12 cellular contexts compared by ENCODE assay signal in genomic region chr1:230087034-230087721, GRCh38. TPM values are rescaled to one million over a fixed set of nuclear protein-coding genes. Genes with fewer than 3 reads are reported as not detected.
A peak's percentile ranks its signal among the peaks of the same experiment; 100 is the strongest.
DNase-seq lines count a peak whose midpoint lies in the region; ATAC-seq and TF ChIP-seq lines count a peak whose summit lies in the region.
"Had no signal": no experiment of that assay in that cellular context is flagged by ENCODE, and none has a peak within 500 bp of the region (broad histone marks: within the 10 kb centered on the region; RNA-seq: fewer than 3 reads in every experiment).

No MANE protein-coding gene starts in this region.

- TF ChIP-seq POLR2A in upper lobe of left lung (IDR thresholded peaks at IDR 0.05): no peak

- H3K4me3 Mint-ChIP-seq in WTC11: no peak overlapping the region
- no peak overlapping the region for H3K4me3 Mint-ChIP-seq in naive thymus-derived CD4-positive, alpha-beta T cell

- CTCF ChIA-PET in WTC11 (lab: Charles Lee): interaction anchor here (0.6 to 1.2 kb wide), 2 partner anchors 33 to 83 kb away, joined by 3 to 7 read pairs; no protein-coding TSS in a partner anchor
- CTCF ChIA-PET in naive thymus-derived CD4-positive, alpha-beta T cell (lab: Charles Lee): interaction anchor here (0.6 to 1.1 kb wide), 2 partner anchors 21 to 936 kb away, joined by 3 read pairs; no protein-coding TSS in a partner anchor

- peaks cover 0 to 11% (median 0%) of the 10 kb centered on the region in 3 experiments for H3K9me3 ChIP-seq in naive thymus-derived CD4-positive, alpha-beta T cell (ENCODE audit: control insufficient read depth in 2 of 3, low read length in 3 of 3)
- H3K9me3 ChIP-seq in upper lobe of left lung (peaks cover 0 to 4% (median 0%) of the 10 kb centered on the region in 4 donors), Karpas-422 (ENCODE audit: low read length) (peaks cover 7% of the 10 kb centered on the region; the same call in 1 of the 2 replicates)
- H3K9me3 ChIP-seq: testis had no signal

- H3K9ac ChIP-seq in Karpas-422 (ENCODE audit: low read length): no peak overlapping the region
- H3K9ac ChIP-seq: parathyroid adenoma had no signal

- TF ChIP-seq EP300 in Ishikawa (IDR thresholded peaks at IDR 0.05; ENCODE audit: borderline replicate concordance): peak; percentile 28; the same call in 1 of the 2 replicates
- TF ChIP-seq EP300 in upper lobe of left lung (IDR thresholded peaks at IDR 0.05): no peak

- H3K79me2 ChIP-seq in Karpas-422 (ENCODE audit: low read length): no peaks in the 10 kb centered on the region

- peaks cover 7% of the 10 kb centered on the region for H3K9me3 Mint-ChIP-seq in WTC11
- H3K9me3 Mint-ChIP-seq in naive thymus-derived CD4-positive, alpha-beta T cell: peaks cover 0 to 10% (median 3%) of the 10 kb centered on the region in 11 donors

- TF ChIP-seq RAD21 in Ishikawa (IDR thresholded peaks at IDR 0.05; ENCODE audit: low read depth): peak; percentile 44; the same call in 1 of the 2 replicates

- DNase-seq in DMS 273 (lab: John Stamatoyannopoulos, UW; ENCODE audit: unreplicated experiment): peak; percentile 97
- DNase-seq in WTC11 (ENCODE audit: low spot score): no peak
- DNase-seq in naive thymus-derived CD4-positive, alpha-beta T cell: no peak
- DNase-seq in upper lobe of left lung: no peak
- no peak for DNase-seq in dedifferentiated amniotic fluid mesenchymal stem cell (ENCODE audit: extremely low spot score)
- DNase-seq in DMS53 treated with DMSO at 0.1 percent for 48 hours (lab: John Stamatoyannopoulos, UW; ENCODE audit: unreplicated experiment): no peak
- no peak for DNase-seq in Karpas-422
- DNase-seq: activated CD8-positive, alpha-beta memory T cell treated with anti-CD3 and anti-CD28 coated beads, Interleukin-2, amount 50 U/mL, for 48 hours; T1000; testis had no signal

- no peak overlapping the region for H3K27ac ChIP-seq in naive thymus-derived CD4-positive, alpha-beta T cell (ENCODE audit: low read depth, low read length)
- H3K27ac ChIP-seq in upper lobe of left lung: no peak overlapping the region
- no peak overlapping the region for H3K27ac ChIP-seq in Karpas-422 (ENCODE audit: low read length)
- H3K27ac ChIP-seq: parathyroid adenoma, testis had no signal

- 83% methylated on average over 11 of the region's 11 CpGs for WGBS in upper lobe of left lung, 2 donors

- no peak overlapping the region for H3K4me2 ChIP-seq in Karpas-422 (ENCODE audit: low read depth, low read length, poor library complexity, severe bottlenecking)

- H3K4me1 ChIP-seq in naive thymus-derived CD4-positive, alpha-beta T cell (ENCODE audit: control insufficient read depth in 2 of 2, insufficient read depth in 2 of 2, low read length in 2 of 2): peaks cover 0 to 11% of the 10 kb centered on the region in 2 donors
- H3K4me1 ChIP-seq in upper lobe of left lung (peaks cover 14 to 54% (median 33%) of the 10 kb centered on the region in 4 donors), Karpas-422 (ENCODE audit: low read length) (no peaks in the 10 kb centered on the region)
- H3K4me1 ChIP-seq: parathyroid adenoma had no signal

- H3K9me2 ChIP-seq in Karpas-422 (replicated peaks; ENCODE audit: insufficient read depth, low read length): no peaks in the 10 kb centered on the region

- ATAC-seq in WTC11 (peak; percentile 36), upper lobe of left lung (ENCODE audit: low FRiP score in 2 of 2) (no peak)
- peak; percentile 20 for ATAC-seq in naive thymus-derived CD4-positive, alpha-beta T cell

- peaks cover 3% of the 10 kb centered on the region; the same call in 1 of the 2 replicates for H3K27me3 Mint-ChIP-seq in WTC11 (ENCODE audit: low read depth)
- peaks cover 0 to 5% (median 0%) of the 10 kb centered on the region in 5 donors for H3K27me3 Mint-ChIP-seq in naive thymus-derived CD4-positive, alpha-beta T cell

- H3K36me3 Mint-ChIP-seq in WTC11: peaks cover 11% of the 10 kb centered on the region
- H3K36me3 Mint-ChIP-seq in naive thymus-derived CD4-positive, alpha-beta T cell: peaks cover 5 to 35% (median 27%) of the 10 kb centered on the region in 5 donors

- H3K27me3 ChIP-seq in naive thymus-derived CD4-positive, alpha-beta T cell (ENCODE audit: control insufficient read depth in 2 of 2, insufficient read depth in 2 of 2, low read length in 2 of 2): no peaks in the 10 kb centered on the region
- H3K27me3 ChIP-seq in upper lobe of left lung (no peaks in the 10 kb centered on the region), Karpas-422 (ENCODE audit: low read length) (no peaks in the 10 kb centered on the region)
- H3K27me3 ChIP-seq: testis had no signal

- H3K27ac Mint-ChIP-seq in WTC11: peak overlapping the region; percentile 43; the same call in 1 of the 2 replicates
- peak overlapping the region in 1 of 9 donors; percentile 62 for H3K27ac Mint-ChIP-seq in naive thymus-derived CD4-positive, alpha-beta T cell

- TF ChIP-seq CTCF in WTC11 (IDR thresholded peaks at IDR 0.05): no peak
- no peak for TF ChIP-seq CTCF in upper lobe of left lung (IDR thresholded peaks at IDR 0.05)

- H3K4me3 ChIP-seq in naive thymus-derived CD4-positive, alpha-beta T cell (ENCODE audit: low read length): no peak overlapping the region
- H3K4me3 ChIP-seq in upper lobe of left lung: no peak overlapping the region
- no peak overlapping the region for H3K4me3 ChIP-seq in Karpas-422 (ENCODE audit: low read length)
- H3K4me3 ChIP-seq: testis had no signal

- H2AFZ ChIP-seq in Karpas-422 (ENCODE audit: low read length): no peak overlapping the region
- H2AFZ ChIP-seq: parathyroid adenoma had no signal

- POLR2A ChIA-PET in WTC11 (lab: Charles Lee): no interaction called here
- POLR2A ChIA-PET in naive thymus-derived CD4-positive, alpha-beta T cell (lab: Charles Lee): no interaction called here

- peaks cover 35% of the 10 kb centered on the region for H3K4me1 Mint-ChIP-seq in WTC11
- H3K4me1 Mint-ChIP-seq in naive thymus-derived CD4-positive, alpha-beta T cell: peaks cover 48 to 81% (median 74%) of the 10 kb centered on the region in 7 donors

- peaks cover 16% of the 10 kb centered on the region; the same call in 1 of the 2 replicates for H4K20me1 ChIP-seq in Karpas-422 (ENCODE audit: insufficient read depth, low read depth, low read length)

- intact Hi-C loops in naive thymus-derived CD4-positive, alpha-beta T cell (cut with micrococcal nuclease): no loop called here

- no peaks in the 10 kb centered on the region for H3K36me3 ChIP-seq in naive thymus-derived CD4-positive, alpha-beta T cell (ENCODE audit: control insufficient read depth in 2 of 3, insufficient read depth in 3 of 3, low read length in 3 of 3)
- peaks cover 0 to 8% (median 2%) of the 10 kb centered on the region in 4 donors for H3K36me3 ChIP-seq in upper lobe of left lung
- H3K36me3 ChIP-seq in Karpas-422 (ENCODE audit: insufficient read depth, low read length): no peaks in the 10 kb centered on the region

TF ChIP-seq in Ishikawa, 13 proteins besides CTCF, POLR2A, EP300 and RAD21:
- TF ChIP-seq CEBPB (IDR thresholded peaks at IDR 0.05): no peak
- no peak for TF ChIP-seq TCF12 (IDR thresholded peaks at IDR 0.05; ENCODE audit: low read depth)
- peak; percentile 65 for TF ChIP-seq NFIC (IDR thresholded peaks at IDR 0.05)
- TF ChIP-seq CREB1 (IDR thresholded peaks at IDR 0.05; ENCODE audit: low read depth): no peak
- peak; percentile 12; the same call in 1 of the 2 replicates for TF ChIP-seq MAX (IDR thresholded peaks at IDR 0.05)
- TF ChIP-seq ZBTB7A (IDR thresholded peaks at IDR 0.05; ENCODE audit: low read depth): peak; percentile 66; the same call in 1 of the 2 replicates
- TF ChIP-seq EGR1 (IDR thresholded peaks at IDR 0.05): no peak
- TF ChIP-seq TEAD4 (IDR thresholded peaks at IDR 0.05): no peak

TF ChIP-seq in WTC11, 78 proteins besides CTCF, POLR2A, EP300 and RAD21 (continues in another document):
- TF ChIP-seq ERG (CRISPR knock-in tag; IDR thresholded peaks at IDR 0.05): no peak
- no peak for TF ChIP-seq ZNF263 (CRISPR knock-in tag; IDR thresholded peaks at IDR 0.05; ENCODE audit: low read depth)
- TF ChIP-seq TEAD4 (CRISPR knock-in tag; IDR thresholded peaks at IDR 0.05): no peak
- no peak for TF ChIP-seq ATF1 (CRISPR knock-in tag; IDR thresholded peaks at IDR 0.05)
- TF ChIP-seq TCF7 (CRISPR knock-in tag; IDR thresholded peaks at IDR 0.05; ENCODE audit: low read depth): no peak
- no peak for TF ChIP-seq ATF3 (CRISPR knock-in tag; conservative IDR thresholded peaks at IDR 0.05)
- no peak for TF ChIP-seq NFATC4 (CRISPR knock-in tag; IDR thresholded peaks at IDR 0.05)
- no peak for TF ChIP-seq USF2 (CRISPR knock-in tag; IDR thresholded peaks at IDR 0.05)
- TF ChIP-seq NR2C2 (CRISPR knock-in tag; IDR thresholded peaks at IDR 0.05): no peak
- no peak for TF ChIP-seq NFYB (CRISPR knock-in tag; conservative IDR thresholded peaks at IDR 0.05; ENCODE audit: low read depth)

RNA-seq across cellular contexts. Expression of gene GALNT2, which starts 20.1 kb away (rescaled TPM):
- total RNA-seq in WTC11 (2021) (74.8 to 84.6 TPM (median 81.9 TPM) in 3 replicates), upper lobe of left lung (10 to 100 TPM; 51.3 to 62.3 (median 56.2) TPM)
- 10 to 100 TPM; 18.7 to 32.7 (median 26.4) TPM for total RNA-seq in naive thymus-derived CD4-positive, alpha-beta T cell
- polyA plus RNA-seq in naive thymus-derived CD4-positive, alpha-beta T cell: 10 to 100 TPM; 12.0 to 13.1 TPM
- 2.7 and 4.4 TPM in 2 replicates for total RNA-seq in Karpas-422 (2014; rRNA removed; shearing (Covaris generic); ENCODE audit: low replicate concordance)

Comparison
In these comparisons a context has a peak if more than half of its experiments do, and no peak if none do; other contexts are left out.
1. ATAC-seq: peak in WTC11 (single experiment) and naive thymus-derived CD4-positive, alpha-beta T cell (single experiment); none in upper lobe of left lung (0 of 2).